ENCODE assay signal across 10 cellular contexts in genomic region chr16:29290631-29291247, GRCh38.
DNase-seq lines count a peak whose midpoint lies in the region; ATAC-seq and TF ChIP-seq lines count a peak whose summit lies in the region.
"Had no signal": no experiment of that assay in that cellular context is flagged by ENCODE, and none has a peak within 500 bp of the region (broad histone marks: within the 10 kb centered on the region; RNA-seq: fewer than 3 reads in every experiment).

No MANE protein-coding gene starts in this region.

- peak overlapping the region; percentile 9 for H3K9ac ChIP-seq in trophoblast cell (ENCODE audit: low read length)

- ATAC-seq in HG03045 (IDR thresholded peaks at IDR 0.05; ENCODE audit: unreplicated experiment) = peak; percentile 55

- H3K27ac ChIP-seq in trophoblast cell (ENCODE audit: low read depth, low read length) = peak overlapping the region; percentile 60
- H3K27ac ChIP-seq in tibial nerve = peak overlapping the region; percentile 71 to 90 (median 84)
- H3K27ac ChIP-seq: 22Rv1, neutrophil had no signal

- WGBS in trophoblast cell (ENCODE audit: extremely low coverage, insufficient coverage, insufficient read length) = no CpG with 5 or more reads among the region's 24 CpGs
- 13 to 42% methylated on average over 10 to 11 of the region's 24 CpGs for WGBS in tibial nerve, 2 donors

- TF ChIP-seq EP300 in tibial nerve (IDR thresholded peaks at IDR 0.05) = peak; percentile 55 to 93

- peaks cover 4% of the 10 kb centered on the region for H3K79me2 ChIP-seq in trophoblast cell (ENCODE audit: control insufficient read depth, insufficient read depth, low read length, poor library complexity)

- H4K8ac ChIP-seq in trophoblast cell (ENCODE audit: low read depth, low read length) = peak overlapping the region; percentile 80

- no peak overlapping the region for H3K23ac ChIP-seq in trophoblast cell (ENCODE audit: low read length)

- peak overlapping the region; percentile 87 for H2BK120ac ChIP-seq in trophoblast cell (ENCODE audit: insufficient read depth, low read length, poor library complexity)

- TF ChIP-seq POLR2A in tibial nerve (IDR thresholded peaks at IDR 0.05) = peak in 1 of 2 donors; percentile 20

- H2AFZ ChIP-seq in trophoblast cell (ENCODE audit: insufficient read depth, low read length, poor library complexity) = peak overlapping the region; percentile 32

- H3K9me3 ChIP-seq in trophoblast cell (ENCODE audit: insufficient read depth, low read depth, low read length) (no peaks in the 10 kb centered on the region), tibial nerve (no peaks in the 10 kb centered on the region)
- H3K9me3 ChIP-seq: neutrophil had no signal

- peaks cover 28% of the 10 kb centered on the region for H3K79me1 ChIP-seq in trophoblast cell (ENCODE audit: low read length)

- H3K36me3 ChIP-seq in trophoblast cell (ENCODE audit: control insufficient read depth in 1 of 2, insufficient read depth in 2 of 2, low read length in 2 of 2) = no peaks in the 10 kb centered on the region
- no peaks in the 10 kb centered on the region for H3K36me3 ChIP-seq in tibial nerve
- H3K36me3 ChIP-seq: neutrophil had no signal

- H2BK12ac ChIP-seq in trophoblast cell (ENCODE audit: low read length) = peak overlapping the region; percentile 90

- peak overlapping the region; percentile 83 for H2BK5ac ChIP-seq in trophoblast cell (ENCODE audit: low read depth, low read length, poor library complexity)

- peak overlapping the region; percentile 50 for H3K4ac ChIP-seq in trophoblast cell (ENCODE audit: low read depth, low read length)

- peak overlapping the region; percentile 94 for H4K91ac ChIP-seq in trophoblast cell (ENCODE audit: low read depth, low read length)

- H4K12ac ChIP-seq in trophoblast cell (ENCODE audit: low read depth, low read length) = peak overlapping the region; percentile 34

- H3K14ac ChIP-seq in trophoblast cell (ENCODE audit: low read length) = peak overlapping the region; percentile 87

- H3K4me2 ChIP-seq in trophoblast cell (ENCODE audit: low read length) = peak overlapping the region; percentile 51

- H2AK5ac ChIP-seq in trophoblast cell (ENCODE audit: low read length) = peak overlapping the region; percentile 49

- H3K4me1 ChIP-seq in trophoblast cell (ENCODE audit: control insufficient read depth in 1 of 2, insufficient read depth in 2 of 2, low read length in 2 of 2) (peaks cover 24 to 43% of the 10 kb centered on the region in 2 experiments), tibial nerve (peaks cover 0 to 65% (median 19%) of the 10 kb centered on the region in 4 donors)

- DNase-seq in DMS 273 (lab: John Stamatoyannopoulos, UW; ENCODE audit: unreplicated experiment) (peak; percentile 81), DMS 273 treated with DMSO at 0.1 percent for 48 hours (lab: John Stamatoyannopoulos, UW) (no peak), RPMI8226 (peak; percentile 98), activated gamma-delta T cell treated with Interleukin-2 at 50 U/mL for 16 hours (peak; percentile 50), glomerular visceral epithelial cell (ENCODE audit: extremely low spot score) (peak; percentile 96), trophoblast cell (peak; percentile 75 to 87), tibial nerve (ENCODE audit: low spot score in 2 of 2) (peak; percentile 94 to 98)

- peak overlapping the region; percentile 69 for H3K18ac ChIP-seq in trophoblast cell (ENCODE audit: low read length)

- H3K27me3 ChIP-seq in trophoblast cell (ENCODE audit: insufficient read depth, low read length) (no peaks in the 10 kb centered on the region), tibial nerve (no peaks in the 10 kb centered on the region)

- H3K4me3 ChIP-seq in trophoblast cell (ENCODE audit: low read depth, low read length) (no peak overlapping the region), tibial nerve (peak overlapping the region in 3 of 4 donors; percentile 23 to 34 (median 28))

- peak in 1 of 5 experiments; percentile 23 for TF ChIP-seq CTCF in tibial nerve (IDR thresholded peaks at IDR 0.05)
